1 cellular context compared by ENCODE assay signal in genomic region chr1:109535481-109535880, GRCh38.
A peak's percentile ranks its signal among the peaks of the same experiment; 100 is the strongest.
TF ChIP-seq lines count a peak whose summit lies in the region.

No MANE protein-coding gene starts in this region.

TF ChIP-seq in K562, 482 proteins besides CTCF, POLR2A, EP300 and RAD21:
- TF ChIP-seq, protein P1, sequence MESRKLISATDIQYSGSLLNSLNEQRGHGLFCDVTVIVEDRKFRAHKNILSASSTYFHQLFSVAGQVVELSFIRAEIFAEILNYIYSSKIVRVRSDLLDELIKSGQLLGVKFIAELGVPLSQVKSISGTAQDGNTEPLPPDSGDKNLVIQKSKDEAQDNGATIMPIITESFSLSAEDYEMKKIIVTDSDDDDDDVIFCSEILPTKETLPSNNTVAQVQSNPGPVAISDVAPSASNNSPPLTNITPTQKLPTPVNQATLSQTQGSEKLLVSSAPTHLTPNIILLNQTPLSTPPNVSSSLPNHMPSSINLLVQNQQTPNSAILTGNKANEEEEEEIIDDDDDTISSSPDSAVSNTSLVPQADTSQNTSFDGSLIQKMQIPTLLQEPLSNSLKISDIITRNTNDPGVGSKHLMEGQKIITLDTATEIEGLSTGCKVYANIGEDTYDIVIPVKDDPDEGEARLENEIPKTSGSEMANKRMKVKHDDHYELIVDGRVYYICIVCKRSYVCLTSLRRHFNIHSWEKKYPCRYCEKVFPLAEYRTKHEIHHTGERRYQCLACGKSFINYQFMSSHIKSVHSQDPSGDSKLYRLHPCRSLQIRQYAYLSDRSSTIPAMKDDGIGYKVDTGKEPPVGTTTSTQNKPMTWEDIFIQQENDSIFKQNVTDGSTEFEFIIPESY (CRISPR knock-in tag; IDR thresholded peaks at IDR 0.05): no peak
- no peak for TF ChIP-seq HBP1 (CRISPR knock-in tag; IDR thresholded peaks at IDR 0.05)
- TF ChIP-seq, protein P2, sequence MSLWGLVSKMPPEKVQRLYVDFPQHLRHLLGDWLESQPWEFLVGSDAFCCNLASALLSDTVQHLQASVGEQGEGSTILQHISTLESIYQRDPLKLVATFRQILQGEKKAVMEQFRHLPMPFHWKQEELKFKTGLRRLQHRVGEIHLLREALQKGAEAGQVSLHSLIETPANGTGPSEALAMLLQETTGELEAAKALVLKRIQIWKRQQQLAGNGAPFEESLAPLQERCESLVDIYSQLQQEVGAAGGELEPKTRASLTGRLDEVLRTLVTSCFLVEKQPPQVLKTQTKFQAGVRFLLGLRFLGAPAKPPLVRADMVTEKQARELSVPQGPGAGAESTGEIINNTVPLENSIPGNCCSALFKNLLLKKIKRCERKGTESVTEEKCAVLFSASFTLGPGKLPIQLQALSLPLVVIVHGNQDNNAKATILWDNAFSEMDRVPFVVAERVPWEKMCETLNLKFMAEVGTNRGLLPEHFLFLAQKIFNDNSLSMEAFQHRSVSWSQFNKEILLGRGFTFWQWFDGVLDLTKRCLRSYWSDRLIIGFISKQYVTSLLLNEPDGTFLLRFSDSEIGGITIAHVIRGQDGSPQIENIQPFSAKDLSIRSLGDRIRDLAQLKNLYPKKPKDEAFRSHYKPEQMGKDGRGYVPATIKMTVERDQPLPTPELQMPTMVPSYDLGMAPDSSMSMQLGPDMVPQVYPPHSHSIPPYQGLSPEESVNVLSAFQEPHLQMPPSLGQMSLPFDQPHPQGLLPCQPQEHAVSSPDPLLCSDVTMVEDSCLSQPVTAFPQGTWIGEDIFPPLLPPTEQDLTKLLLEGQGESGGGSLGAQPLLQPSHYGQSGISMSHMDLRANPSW (CRISPR knock-in tag; IDR thresholded peaks at IDR 0.05): no peak
- TF ChIP-seq, protein P3, sequence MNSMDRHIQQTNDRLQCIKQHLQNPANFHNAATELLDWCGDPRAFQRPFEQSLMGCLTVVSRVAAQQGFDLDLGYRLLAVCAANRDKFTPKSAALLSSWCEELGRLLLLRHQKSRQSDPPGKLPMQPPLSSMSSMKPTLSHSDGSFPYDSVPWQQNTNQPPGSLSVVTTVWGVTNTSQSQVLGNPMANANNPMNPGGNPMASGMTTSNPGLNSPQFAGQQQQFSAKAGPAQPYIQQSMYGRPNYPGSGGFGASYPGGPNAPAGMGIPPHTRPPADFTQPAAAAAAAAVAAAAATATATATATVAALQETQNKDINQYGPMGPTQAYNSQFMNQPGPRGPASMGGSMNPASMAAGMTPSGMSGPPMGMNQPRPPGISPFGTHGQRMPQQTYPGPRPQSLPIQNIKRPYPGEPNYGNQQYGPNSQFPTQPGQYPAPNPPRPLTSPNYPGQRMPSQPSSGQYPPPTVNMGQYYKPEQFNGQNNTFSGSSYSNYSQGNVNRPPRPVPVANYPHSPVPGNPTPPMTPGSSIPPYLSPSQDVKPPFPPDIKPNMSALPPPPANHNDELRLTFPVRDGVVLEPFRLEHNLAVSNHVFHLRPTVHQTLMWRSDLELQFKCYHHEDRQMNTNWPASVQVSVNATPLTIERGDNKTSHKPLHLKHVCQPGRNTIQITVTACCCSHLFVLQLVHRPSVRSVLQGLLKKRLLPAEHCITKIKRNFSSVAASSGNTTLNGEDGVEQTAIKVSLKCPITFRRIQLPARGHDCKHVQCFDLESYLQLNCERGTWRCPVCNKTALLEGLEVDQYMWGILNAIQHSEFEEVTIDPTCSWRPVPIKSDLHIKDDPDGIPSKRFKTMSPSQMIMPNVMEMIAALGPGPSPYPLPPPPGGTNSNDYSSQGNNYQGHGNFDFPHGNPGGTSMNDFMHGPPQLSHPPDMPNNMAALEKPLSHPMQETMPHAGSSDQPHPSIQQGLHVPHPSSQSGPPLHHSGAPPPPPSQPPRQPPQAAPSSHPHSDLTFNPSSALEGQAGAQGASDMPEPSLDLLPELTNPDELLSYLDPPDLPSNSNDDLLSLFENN (IDR thresholded peaks at IDR 0.05; ENCODE audit: low read depth in 2 of 2, low read length in 2 of 2): no peak
- TF ChIP-seq, protein P4, sequence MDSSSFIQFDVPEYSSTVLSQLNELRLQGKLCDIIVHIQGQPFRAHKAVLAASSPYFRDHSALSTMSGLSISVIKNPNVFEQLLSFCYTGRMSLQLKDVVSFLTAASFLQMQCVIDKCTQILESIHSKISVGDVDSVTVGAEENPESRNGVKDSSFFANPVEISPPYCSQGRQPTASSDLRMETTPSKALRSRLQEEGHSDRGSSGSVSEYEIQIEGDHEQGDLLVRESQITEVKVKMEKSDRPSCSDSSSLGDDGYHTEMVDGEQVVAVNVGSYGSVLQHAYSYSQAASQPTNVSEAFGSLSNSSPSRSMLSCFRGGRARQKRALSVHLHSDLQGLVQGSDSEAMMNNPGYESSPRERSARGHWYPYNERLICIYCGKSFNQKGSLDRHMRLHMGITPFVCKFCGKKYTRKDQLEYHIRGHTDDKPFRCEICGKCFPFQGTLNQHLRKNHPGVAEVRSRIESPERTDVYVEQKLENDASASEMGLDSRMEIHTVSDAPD (CRISPR knock-in tag; IDR thresholded peaks at IDR 0.05): no peak
- 0 out of 2 replicates have a peak, but pooled peaks have one; percentile 8 for TF ChIP-seq FOXJ2 (tag; IDR thresholded peaks at IDR 0.05)
- no peak for TF ChIP-seq GATAD2B (IDR thresholded peaks at IDR 0.05; ENCODE audit: borderline replicate concordance)
- TF ChIP-seq MTA1 (IDR thresholded peaks at IDR 0.05; ENCODE audit: borderline replicate concordance): no peak
- no peak for TF ChIP-seq SMARCA5 (IDR thresholded peaks at IDR 0.05)
- TF ChIP-seq, protein P5, sequence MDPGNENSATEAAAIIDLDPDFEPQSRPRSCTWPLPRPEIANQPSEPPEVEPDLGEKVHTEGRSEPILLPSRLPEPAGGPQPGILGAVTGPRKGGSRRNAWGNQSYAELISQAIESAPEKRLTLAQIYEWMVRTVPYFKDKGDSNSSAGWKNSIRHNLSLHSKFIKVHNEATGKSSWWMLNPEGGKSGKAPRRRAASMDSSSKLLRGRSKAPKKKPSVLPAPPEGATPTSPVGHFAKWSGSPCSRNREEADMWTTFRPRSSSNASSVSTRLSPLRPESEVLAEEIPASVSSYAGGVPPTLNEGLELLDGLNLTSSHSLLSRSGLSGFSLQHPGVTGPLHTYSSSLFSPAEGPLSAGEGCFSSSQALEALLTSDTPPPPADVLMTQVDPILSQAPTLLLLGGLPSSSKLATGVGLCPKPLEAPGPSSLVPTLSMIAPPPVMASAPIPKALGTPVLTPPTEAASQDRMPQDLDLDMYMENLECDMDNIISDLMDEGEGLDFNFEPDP (CRISPR knock-in tag; IDR thresholded peaks at IDR 0.05): no peak
- TF ChIP-seq CEBPB (tag; IDR thresholded peaks at IDR 0.05): peak; percentile 82
- TF ChIP-seq ZNF583 (CRISPR knock-in tag; IDR thresholded peaks at IDR 0.05): no peak
- TF ChIP-seq MAFG (tag; conservative IDR thresholded peaks at IDR 0.05): no peak
- no peak for TF ChIP-seq FOSL1 (tag; conservative IDR thresholded peaks at IDR 0.05)
